Comparison of ENCODE assay signal across 34 cellular contexts in genomic region chr16:78300469-78300868, GRCh38.
"Had no signal": no experiment of that assay in that cellular context is flagged by ENCODE, and none has a peak within 500 bp of the region (broad histone marks: within the 10 kb centered on the region; RNA-seq: fewer than 3 reads in every experiment).

No MANE protein-coding gene starts in this region.

- H3K27ac ChIP-seq: adrenal gland, ascending aorta, body of pancreas, brain microvascular endothelial cell, breast epithelium, cardiac muscle cell had no signal

- H3K36me3 ChIP-seq: adrenal gland, ascending aorta, brain microvascular endothelial cell, breast epithelium, cardiac muscle cell had no signal

- DNase-seq: activated effector memory CD4-positive, alpha-beta T cell treated with anti-CD3 and anti-CD28 coated beads, Interleukin-2, amount 50 U/mL, for 16 hours; activated effector memory CD4-positive, alpha-beta T cell treated with Interleukin-2 at 50 U/mL for 16 hours; activated gamma-delta T cell; activated gamma-delta T cell treated with Interleukin-2 at 50 U/mL for 16 hours; activated naive CD4-positive, alpha-beta T cell; activated naive CD4-positive, alpha-beta T cell treated with anti-CD3 and anti-CD28 coated beads for 36 hours; activated naive CD4-positive, alpha-beta T cell treated with anti-CD3 and anti-CD28 coated beads, Interleukin-2, amount 10 ng/mL, durations not matched to agents 7 days and 5 days; activated naive CD4-positive, alpha-beta T cell treated with anti-CD3 and anti-CD28 coated beads, Interleukin-2, amount 50 U/mL, for 16 hours; activated naive CD4-positive, alpha-beta T cell treated with Interleukin-2 at 50 U/mL for 16 hours; activated naive CD8-positive, alpha-beta T cell treated with anti-CD3 and anti-CD28 coated beads for 36 hours; activated naive CD8-positive, alpha-beta T cell treated with anti-CD3 and anti-CD28 coated beads, Interleukin-2, amount 10 ng/mL, durations not matched to agents 7 days and 5 days; activated naive CD8-positive, alpha-beta T cell treated with anti-CD3 and anti-CD28 coated beads, Interleukin-2, amount 50 U/mL, for 24 hours; activated T-cell treated with anti-CD3 and anti-CD28 coated beads, Interleukin-2, amount 50 U/mL, for 1 hour; activated T-cell treated with anti-CD3 and anti-CD28 coated beads, Interleukin-2, amount 50 U/mL, for 24 hours; activated T-cell treated with anti-CD3 and anti-CD28 coated beads, Interleukin-2, amount 50 U/mL, for 4 hours; activated T-cell treated with anti-CD3 and anti-CD28 coated beads, Interleukin-2, amount 50 U/mL, for 48 hours; activated T-cell treated with anti-CD3 and anti-CD28 coated beads, Interleukin-2, amount 50 U/mL, for 72 hours; adrenal gland; amniotic stem cell; amygdala; anterior cingulate cortex; aorta; body of pancreas; brain microvascular endothelial cell; caudate nucleus; central memory CD4-positive, alpha-beta T cell; cerebellar nuclear complex had no signal

- H3K9me3 ChIP-seq: adrenal gland, ascending aorta, body of pancreas, breast epithelium had no signal

- FAIRE-seq: astrocyte, bronchial epithelial cell had no signal

- ATAC-seq: activated naive CD4-positive, alpha-beta T cell treated with anti-CD3 and anti-CD28 coated beads, Interleukin-2, amount 50 U/mL, for 72 hours; activated naive CD8-positive, alpha-beta T cell treated with anti-CD3 and anti-CD28 coated beads, Interleukin-2, amount 50 U/mL, for 24 hours; activated T-cell treated with anti-CD3 and anti-CD28 coated beads, Interleukin-2, amount 50 U/mL, for 4 hours; activated T-cell treated with anti-CD3 and anti-CD28 coated beads, Interleukin-2, amount 50 U/mL, for 72 hours; activated T-helper 17 cell treated with anti-CD3 and anti-CD28 coated beads, Interleukin-2, amount 50 U/mL, for 72 hours; body of pancreas had no signal

- H3K4me1 ChIP-seq: adrenal gland, ascending aorta, body of pancreas, breast epithelium had no signal

- H3K27me3 ChIP-seq: adrenal gland, ascending aorta, body of pancreas, brain microvascular endothelial cell, breast epithelium, cardiac muscle cell had no signal

- H3K4me3 ChIP-seq: adrenal gland, ascending aorta, body of pancreas, breast epithelium, cardiac muscle cell had no signal
